ENCODE assay signal across 12 cellular contexts in genomic region chr13:78317030-78317429, GRCh38.
A peak's percentile ranks its signal among the peaks of the same experiment; 100 is the strongest.
DNase-seq lines count a peak whose midpoint lies in the region; ATAC-seq and TF ChIP-seq lines count a peak whose summit lies in the region.
"Had no signal": no experiment of that assay in that cellular context is flagged by ENCODE, and none has a peak within 500 bp of the region (broad histone marks: within the 10 kb centered on the region; RNA-seq: fewer than 3 reads in every experiment).

No MANE protein-coding gene starts in this region.

- H3K79me2 ChIP-seq in GM23248 (ENCODE audit: insufficient read depth) = no peaks in the 10 kb centered on the region
- H3K79me2 ChIP-seq in hepatocyte = no peaks in the 10 kb centered on the region

- TF ChIP-seq CTCF in hepatocyte (IDR thresholded peaks at IDR 0.05; ENCODE audit: poor library complexity) (peak; percentile 54), thyroid gland (IDR thresholded peaks at IDR 0.05) (peak in 1 of 6 experiments; percentile 23)

- no peak for ATAC-seq in HG03439 (IDR thresholded peaks at IDR 0.05; ENCODE audit: unreplicated experiment)
- no peak for ATAC-seq in sciatic nerve
- no peak for ATAC-seq in GM18511 (IDR thresholded peaks at IDR 0.05; ENCODE audit: unreplicated experiment)
- ATAC-seq: T-cell had no signal

- H3K9me3 ChIP-seq in GM23248 (ENCODE audit: low read depth) (no peaks in the 10 kb centered on the region), SK-N-MC (ENCODE audit: low read depth, low read length) (no peaks in the 10 kb centered on the region), hepatocyte (ENCODE audit: low read depth) (no peaks in the 10 kb centered on the region), thyroid gland (no peaks in the 10 kb centered on the region)

- H3K36me3 ChIP-seq in GM23248 (ENCODE audit: low read depth) (no peaks in the 10 kb centered on the region), SK-N-MC (ENCODE audit: insufficient read depth, low read length) (no peaks in the 10 kb centered on the region), hepatocyte (replicated peaks; ENCODE audit: insufficient read depth, low read depth) (no peaks in the 10 kb centered on the region), thyroid gland (no peaks in the 10 kb centered on the region)

- peak; percentile 30 to 32 for DNase-seq in AML-193 (lab: John Stamatoyannopoulos, UW)
- peak; percentile 10 for DNase-seq in GM23248
- DNase-seq in SK-N-MC (ENCODE audit: low read depth, low spot score) = peak; percentile 45
- peak; percentile 10 for DNase-seq in hepatocyte (ENCODE audit: low spot score)
- no peak for DNase-seq in sciatic nerve (ENCODE audit: low spot score)
- no peak for DNase-seq in thyroid gland
- DNase-seq: activated T-cell treated with anti-CD3 and anti-CD28 coated beads, Interleukin-2, amount 50 U/mL, for 1 hour; immature natural killer cell; stimulated activated CD8-positive, alpha-beta memory T cell treated with anti-CD3 and anti-CD28 coated beads, Interleukin-4, amount 100 ng/mL, for 48 hours; T-cell had no signal

- H3K4me1 ChIP-seq in GM23248 (ENCODE audit: insufficient read depth) = no peaks in the 10 kb centered on the region
- no peaks in the 10 kb centered on the region for H3K4me1 ChIP-seq in hepatocyte (ENCODE audit: insufficient read depth)
- no peaks in the 10 kb centered on the region for H3K4me1 ChIP-seq in thyroid gland

- no peaks in the 10 kb centered on the region for H3F3A ChIP-seq in GM23248 (ENCODE audit: insufficient read depth)

- H3K4me3 ChIP-seq in GM23248 = no peak overlapping the region
- H3K4me3 ChIP-seq in SK-N-MC = no peak overlapping the region
- no peak overlapping the region for H3K4me3 ChIP-seq in hepatocyte
- no peak overlapping the region for H3K4me3 ChIP-seq in thyroid gland (replicated peaks in 1 of 3)

- H3K9me2 ChIP-seq in GM23248 (ENCODE audit: insufficient read depth) (no peaks in the 10 kb centered on the region), hepatocyte (replicated peaks; ENCODE audit: insufficient read depth) (no peaks in the 10 kb centered on the region)

- no peak overlapping the region for H2AFZ ChIP-seq in GM23248
- no peak overlapping the region for H2AFZ ChIP-seq in hepatocyte

- in situ Hi-C loops in GM23248 (cut with MboI) = no loop called here

- H3K27me3 ChIP-seq in GM23248 (replicated peaks; ENCODE audit: insufficient read depth) (0 out of 2 replicates have a peak, but pooled peaks cover 8% of the 10 kb centered on the region), hepatocyte (no peaks in the 10 kb centered on the region), thyroid gland (no peaks in the 10 kb centered on the region)

- intact Hi-C loops in sciatic nerve (cut with DNase I) = no loop called here
- intact Hi-C loops in thyroid gland (cut with DNase I) = no loop called here

- no peak for TF ChIP-seq POLR2A in thyroid gland (IDR thresholded peaks at IDR 0.05)

- H3K4me2 ChIP-seq in GM23248 (ENCODE audit: unreplicated experiment) = no peak overlapping the region
- H3K4me2 ChIP-seq in hepatocyte = no peak overlapping the region

- H4K20me1 ChIP-seq in GM23248 (ENCODE audit: insufficient read depth) (no peaks in the 10 kb centered on the region), hepatocyte (ENCODE audit: insufficient read depth, poor library complexity, severe bottlenecking) (no peaks in the 10 kb centered on the region)

- H3K27ac ChIP-seq in GM23248 (no peak overlapping the region), SK-N-MC (no peak overlapping the region), hepatocyte (no peak overlapping the region), thyroid gland (no peak overlapping the region)

- H3K9ac ChIP-seq in GM23248 (no peak overlapping the region), SK-N-MC (ENCODE audit: insufficient read length) (no peak overlapping the region)

Comparison
In these comparisons a context has a peak if more than half of its experiments do, and no peak if none do; other contexts are left out.
1. DNase-seq: peak in AML-193 (2 of 2), GM23248 (single experiment), SK-N-MC (single experiment) and hepatocyte (single experiment); none in sciatic nerve (single experiment) and thyroid gland (0 of 2).